Comparison of ENCODE assay signal across 11 cellular contexts in genomic region chr10:117542706-117543244, GRCh38. TPM values are rescaled to one million over a fixed set of nuclear protein-coding genes. Genes with fewer than 3 reads are reported as not detected.
A peak's percentile ranks its signal among the peaks of the same experiment; 100 is the strongest.
DNase-seq lines count a peak whose midpoint lies in the region; ATAC-seq, FAIRE-seq and TF ChIP-seq lines count a peak whose summit lies in the region.
"Had no signal": no experiment of that assay in that cellular context is flagged by ENCODE, and none has a peak within 500 bp of the region (broad histone marks: within the 10 kb centered on the region; RNA-seq: fewer than 3 reads in every experiment).

Gene EMX2 (plus strand): TSS chr10:117542746. CDS start chr10:117543268, 522 bp downstream.

- no peak for TF ChIP-seq POLR2A in gastrocnemius medialis (IDR thresholded peaks at IDR 0.05)

- H3K27ac ChIP-seq in SK-N-MC, result no peak within 1 kb of the TSS
- no peak within 1 kb of the TSS for H3K27ac ChIP-seq in foreskin keratinocyte
- H3K27ac ChIP-seq in gastrocnemius medialis, result peak within 1 kb of the TSS; percentile 73 to 80 (median 76)

- in situ Hi-C loops in gastrocnemius medialis (cut with MboI; ENCODE audit: low sequenced_read_pairs in 4 of 4), result no loop called here

- H3K4me3 ChIP-seq in SK-N-MC (peak within 1 kb of the TSS; percentile 81), gastrocnemius medialis (peak within 1 kb of the TSS; percentile 54 to 74 (median 58))

- H3K36me3 ChIP-seq in ES-I3 (ENCODE audit: insufficient read depth, low read length) (no peaks in the 10 kb centered on the region), SK-N-MC (ENCODE audit: insufficient read depth, low read length) (no peaks in the 10 kb centered on the region), gastrocnemius medialis (no peaks in the 10 kb centered on the region)

- H3K9ac ChIP-seq in ES-I3 (ENCODE audit: low read depth, low read length), result peak within 1 kb of the TSS; percentile 48; the same call in 1 of the 2 replicates
- no peak within 1 kb of the TSS for H3K9ac ChIP-seq in SK-N-MC (ENCODE audit: insufficient read length)

- intact Hi-C loops in gastrocnemius medialis (cut with DNase I; ENCODE audit: low total_unique reads), result no loop called here

- H3K4me1 ChIP-seq in ES-I3 (ENCODE audit: insufficient read depth, low read length) (peaks cover under 1% of the 10 kb centered on the region), foreskin keratinocyte (no peaks in the 10 kb centered on the region), gastrocnemius medialis (peaks cover 13 to 27% of the 10 kb centered on the region in 2 donors)

- H3K27me3 ChIP-seq in foreskin keratinocyte, result peaks cover 40% of the 10 kb centered on the region
- H3K27me3 ChIP-seq in gastrocnemius medialis, result peaks cover 83 to 91% (median 87%) of the 10 kb centered on the region in 3 donors

- no peak for DNase-seq in SK-N-MC (ENCODE audit: low read depth, low spot score)
- no peak for DNase-seq in foreskin keratinocyte
- no peak for DNase-seq in gastrocnemius medialis
- no peak for DNase-seq in HK-2 (ENCODE audit: unreplicated experiment)
- no peak for DNase-seq in frontal cortex (ENCODE audit: low spot score in 2 of 2)
- DNase-seq in SW480 (ENCODE audit: low spot score), result no peak
- no peak for DNase-seq in NCI-H2107 (lab: John Stamatoyannopoulos, UW)
- DNase-seq: KBM-7 had no signal

- no peak for FAIRE-seq in frontal cortex (lab: Jason Lieb, UNC)
- FAIRE-seq: H54, RCC 7860 had no signal

- TF ChIP-seq CTCF in foreskin keratinocyte (conservative IDR thresholded peaks at IDR 0.05), result no peak
- TF ChIP-seq CTCF in gastrocnemius medialis (IDR thresholded peaks at IDR 0.05 in 4 of 5, conservative IDR thresholded peaks at IDR 0.05 in 1 of 5), result no peak

- ATAC-seq in foreskin keratinocyte (peak; percentile 1), gastrocnemius medialis (no peak)

- H3K9me3 ChIP-seq in ES-I3 (ENCODE audit: control insufficient read depth, insufficient read depth, low read length) (no peaks in the 10 kb centered on the region), SK-N-MC (ENCODE audit: low read depth, low read length) (no peaks in the 10 kb centered on the region), gastrocnemius medialis (no peaks in the 10 kb centered on the region)

RNA-seq across cellular contexts. Expression of gene EMX2, which starts in this region (rescaled TPM):
- 1.3 and 1.5 TPM in 2 replicates for total RNA-seq in foreskin keratinocyte
- polyA plus RNA-seq in foreskin keratinocyte, result 1.4 and 2.3 TPM in 2 replicates
- 1 to 10 TPM in 2 of 4 donors, under 1 TPM in 2; 0.46 to 1.5 (median 0.82) TPM for total RNA-seq in gastrocnemius medialis
- total RNA-seq in frontal cortex, result 2.0 TPM

Comparison
In these comparisons a context has a peak if more than half of its experiments do, and no peak if none do; other contexts are left out.
1. H3K27ac ChIP-seq: peak in gastrocnemius medialis (4 of 4); none in SK-N-MC (single experiment) and foreskin keratinocyte (single experiment).